ENCODE assay signal across 19 cellular contexts in genomic region chr12:50600364-50600763, GRCh38.
DNase-seq lines count a peak whose midpoint lies in the region; TF ChIP-seq lines count a peak whose summit lies in the region.
"Had no signal": no experiment of that assay in that cellular context is flagged by ENCODE, and none has a peak within 500 bp of the region (broad histone marks: within the 10 kb centered on the region; RNA-seq: fewer than 3 reads in every experiment).

No MANE protein-coding gene starts in this region.

- no peaks in the 10 kb centered on the region for H3K23me2 ChIP-seq in H9 (ENCODE audit: insufficient read length, low read depth, low read length, poor library complexity, severe bottlenecking)

- H4K8ac ChIP-seq in H9 (replicated peaks; ENCODE audit: insufficient read length, low read depth, low read length) = no peak overlapping the region

- H2AK5ac ChIP-seq in H9 (ENCODE audit: insufficient read length, low read length) = no peak overlapping the region

- peaks cover 7 to 87% (median 30%) of the 10 kb centered on the region in 10 experiments; a peak in 19 of 20 replicates for H3K4me1 ChIP-seq in BLaER1 treated with 17β-estradiol and CSF1 and Interleukin-3, amounts not matched to agents 10 nM and 100 nM
- H3K4me1 ChIP-seq in H9 (ENCODE audit: insufficient read depth, low read length) (peaks cover 3% of the 10 kb centered on the region; the same call in 1 of the 2 replicates), spleen (peaks cover 15 to 82% (median 46%) of the 10 kb centered on the region in 6 donors), BE2C (0 out of 2 replicates have a peak, but pooled peaks cover 4% of the 10 kb centered on the region)

- H3K23ac ChIP-seq in H9 (ENCODE audit: insufficient read length, low read depth, low read length) = no peak overlapping the region

- peak overlapping the region in 6 of 11 experiments; percentile 26 to 82 (median 50); a peak in 10 of 22 replicates for H3K4me2 ChIP-seq in BLaER1 treated with 17β-estradiol and CSF1 and Interleukin-3, amounts not matched to agents 10 nM and 100 nM
- H3K4me2 ChIP-seq in H9 (ENCODE audit: insufficient read depth, insufficient read length, low read length) = no peak overlapping the region

- no peak overlapping the region for H3K4ac ChIP-seq in H9 (ENCODE audit: low read depth, low read length)

- DNase-seq in H9 (no peak), chondrocyte (ENCODE audit: low spot score) (no peak), spleen (no peak), GM19240 (ENCODE audit: insufficient read length, low spot score) (no peak), BE2C (no peak)
- no peak for DNase-seq in stimulated activated CD8-positive, alpha-beta memory T cell treated with anti-CD3 and anti-CD28 coated beads, Interleukin-4, amount 100 ng/mL, for 48 hours
- DNase-seq: Calu3; CD4-positive, alpha-beta memory T cell; DMS79; MV-4-11; NCI-H1417; NCI-H1930; NCI-H446; PC-3 had no signal

- peaks cover 11 to 92% (median 45%) of the 10 kb centered on the region in 11 experiments; a peak in 17 of 22 replicates for H4K20me1 ChIP-seq in BLaER1 treated with 17β-estradiol and CSF1 and Interleukin-3, amounts not matched to agents 10 nM and 100 nM
- no peaks in the 10 kb centered on the region for H4K20me1 ChIP-seq in H9 (ENCODE audit: control insufficient read depth, insufficient read depth, insufficient read length)

- H2BK15ac ChIP-seq in H9 (ENCODE audit: low read depth, low read length) = no peak overlapping the region

- H3K4me1 Mint-ChIP-seq in H9 (peaks cover 20 to 36% of the 10 kb centered on the region in 2 experiments), chondrocyte (ENCODE audit: low read depth) (peaks cover 51% of the 10 kb centered on the region)

- H4K91ac ChIP-seq in H9 (ENCODE audit: insufficient read length, low read depth, low read length) = no peak overlapping the region

- H3K9me3 Mint-ChIP-seq in H9 = peaks cover 0 to 2% of the 10 kb centered on the region in 2 experiments; a peak in 1 of 5 replicates
- no peaks in the 10 kb centered on the region for H3K9me3 Mint-ChIP-seq in chondrocyte (ENCODE audit: low read depth)
- H3K9me3 Mint-ChIP-seq: CD4-positive, alpha-beta memory T cell had no signal

- no peak overlapping the region for H3K4me3 ChIP-seq in BLaER1 treated with 17β-estradiol and CSF1 and Interleukin-3, amounts not matched to agents 10 nM and 100 nM
- H3K4me3 ChIP-seq in spleen (no peak overlapping the region), BE2C (ENCODE audit: low read depth, low read length) (no peak overlapping the region)
- H3K4me3 ChIP-seq: K562 had no signal

- no peaks in the 10 kb centered on the region for H3K79me2 ChIP-seq in H9 (ENCODE audit: insufficient read depth, low read length)

- H2BK12ac ChIP-seq in H9 (ENCODE audit: insufficient read length, low read depth, low read length) = no peak overlapping the region

- H3K36me3 Mint-ChIP-seq in H9 (ENCODE audit: insufficient read depth in 1 of 3, low read depth in 3 of 3) (peaks cover 0 to 8% (median 3%) of the 10 kb centered on the region in 3 experiments; a peak in 4 of 7 replicates), chondrocyte (ENCODE audit: low read depth) (peaks cover 2% of the 10 kb centered on the region)

- H3K27me3 ChIP-seq in BLaER1 treated with 17β-estradiol and CSF1 and Interleukin-3, amounts not matched to agents 10 nM and 100 nM = no peaks in the 10 kb centered on the region
- no peaks in the 10 kb centered on the region for H3K27me3 ChIP-seq in H9 (ENCODE audit: insufficient read depth, low read length)
- no peaks in the 10 kb centered on the region for H3K27me3 ChIP-seq in spleen (replicated peaks in 1 of 7)
- no peaks in the 10 kb centered on the region for H3K27me3 ChIP-seq in BE2C

- H3T11ph ChIP-seq in H9 (ENCODE audit: low read length) = no peak overlapping the region

- no peak overlapping the region for H3K18ac ChIP-seq in H9 (ENCODE audit: insufficient read length, low read depth, low read length)

- no peak overlapping the region for H2AFZ ChIP-seq in H9 (ENCODE audit: low read length)

- H4K5ac ChIP-seq in H9 (ENCODE audit: insufficient read length, low read depth, low read length) = no peak overlapping the region

- no peak overlapping the region for H3K4me3 Mint-ChIP-seq in H9
- no peak overlapping the region for H3K4me3 Mint-ChIP-seq in chondrocyte (ENCODE audit: unreplicated experiment)
- H3K4me3 Mint-ChIP-seq: B cell had no signal

- H3K27me3 Mint-ChIP-seq in H9 (ENCODE audit: low read depth) = no peaks in the 10 kb centered on the region; the same call in 1 of the 2 replicates
- H3K27me3 Mint-ChIP-seq in chondrocyte (ENCODE audit: low read depth) = no peaks in the 10 kb centered on the region
- H3K27me3 Mint-ChIP-seq: B cell; CD4-positive, alpha-beta memory T cell had no signal

- no peak for TF ChIP-seq POLR2A in spleen (IDR thresholded peaks at IDR 0.05)

- WGBS in H9 (ENCODE audit: extremely low coverage, insufficient read length, low lambda C conversion rate) = no CpG with 5 or more reads among the region's 1 CpG
- WGBS in spleen, 5 donors = 36 to 93% (median 86%) methylated on average over 1 of the region's 1 CpG

- H3K14ac ChIP-seq in H9 (ENCODE audit: insufficient read depth, low read length) = no peak overlapping the region

- peaks cover 0 to 43% (median 16%) of the 10 kb centered on the region in 11 experiments; a peak in 16 of 22 replicates for H3K36me3 ChIP-seq in BLaER1 treated with 17β-estradiol and CSF1 and Interleukin-3, amounts not matched to agents 10 nM and 100 nM
- H3K36me3 ChIP-seq in spleen (no peaks in the 10 kb centered on the region), BE2C (no peaks in the 10 kb centered on the region)

- no peak overlapping the region for H2BK5ac ChIP-seq in H9 (ENCODE audit: insufficient read length, low read length)

- no peak overlapping the region for H3K27ac ChIP-seq in BLaER1 treated with 17β-estradiol and CSF1 and Interleukin-3, amounts not matched to agents 10 nM and 100 nM
- H3K27ac ChIP-seq in H9 (ENCODE audit: insufficient read length, low read depth, low read length) (no peak overlapping the region), spleen (peak overlapping the region in 7 of 8 donors; percentile 45 to 71 (median 55))
- H3K27ac ChIP-seq: HL-60, RWPE1 had no signal

- no peaks in the 10 kb centered on the region for H3K79me1 ChIP-seq in H9 (ENCODE audit: insufficient read depth, low read depth, low read length, poor library complexity, severe bottlenecking)

- no peak overlapping the region for H3K56ac ChIP-seq in H9 (ENCODE audit: insufficient read length, low read depth, low read length)

- no peak overlapping the region for H2BK20ac ChIP-seq in H9 (ENCODE audit: low read depth, low read length, poor library complexity, severe bottlenecking)

- no peak overlapping the region for H3K9ac ChIP-seq in BLaER1 treated with 17β-estradiol and CSF1 and Interleukin-3, amounts not matched to agents 10 nM and 100 nM
- H3K9ac ChIP-seq in H9 (ENCODE audit: extremely low read depth, insufficient read length, low read length) = no peak overlapping the region

- 0 out of 3 replicates have a peak, but pooled peaks have one; percentile 24 for TF ChIP-seq CTCF in H9 (conservative IDR thresholded peaks at IDR 0.05)
- no peak for TF ChIP-seq CTCF in chondrocyte (IDR thresholded peaks at IDR 0.05)
- no peak for TF ChIP-seq CTCF in spleen (IDR thresholded peaks at IDR 0.05 in 8 of 11, conservative IDR thresholded peaks at IDR 0.05 in 3 of 11)
- no peak for TF ChIP-seq CTCF in BE2C (IDR thresholded peaks at IDR 0.05; ENCODE audit: low read depth, low read length)

- peak overlapping the region; percentile 51 to 68 (median 60); a peak in 3 of 7 replicates for H3K27ac Mint-ChIP-seq in H9
- peak overlapping the region; percentile 33 for H3K27ac Mint-ChIP-seq in chondrocyte (ENCODE audit: unreplicated experiment)
- H3K27ac Mint-ChIP-seq: B cell had no signal

- intact Hi-C loops in spleen (cut with DNase I; ENCODE audit: low total_unique reads) = no loop called here

- no peak overlapping the region for H2BK120ac ChIP-seq in H9 (ENCODE audit: low read depth, low read length, poor library complexity, severe bottlenecking)

- H3K9me3 ChIP-seq in BLaER1 treated with 17β-estradiol and CSF1 and Interleukin-3, amounts not matched to agents 10 nM and 100 nM (replicated peaks in 1 of 11) = peaks cover 0 to 9% (median 0%) of the 10 kb centered on the region in 11 experiments; a peak in 3 of 22 replicates
- no peaks in the 10 kb centered on the region for H3K9me3 ChIP-seq in H9 (ENCODE audit: control insufficient read depth, low read depth, low read length)
- H3K9me3 ChIP-seq in spleen = no peaks in the 10 kb centered on the region
- no peaks in the 10 kb centered on the region for H3K9me3 ChIP-seq in BE2C

Comparison
In these comparisons a context has a peak if more than half of its experiments do, and no peak if none do; other contexts are left out.
1. H3K27ac ChIP-seq: peak in spleen (7 of 8); none in BLaER1 treated with 17β-estradiol and CSF1 and Interleukin-3, amounts not matched to agents 10 nM and 100 nM (0 of 11) and H9 (single experiment).